Comparison of ENCODE assay signal across 11 cellular contexts in genomic region chr16:85970016-85970711, GRCh38.
"Had no signal": no experiment of that assay in that cellular context is flagged by ENCODE, and none has a peak within 500 bp of the region (broad histone marks: within the 10 kb centered on the region; RNA-seq: fewer than 3 reads in every experiment).

No MANE protein-coding gene starts in this region.

- H3K27ac ChIP-seq: ascending aorta, epithelial cell of prostate, sigmoid colon, tibial nerve had no signal

- H3K4me3 Mint-ChIP-seq: activated CD4-positive, alpha-beta memory T cell treated with anti-CD3 and anti-CD28 coated beads, Interleukin-2, amount 10 ng/mL, durations not matched to agents 7 days and 5 days; activated T-helper 1 cell treated with anti-CD3 and anti-CD28 coated beads, Interleukin-12 subunit alpha, Interleukin-12 subunit beta, Interleukin-2, Interleukin-4 antibody, amounts not matched to agents 30 ng/mL and 10 ng/mL and 1 ng/mL, durations not matched to agents 14 hours and 24 hours and 36 hours; immature natural killer cell; nephron progenitor cell had no signal

- H3K36me3 Mint-ChIP-seq: immature natural killer cell had no signal

- H3K9me3 Mint-ChIP-seq: immature natural killer cell had no signal

- H3K4me3 ChIP-seq: ascending aorta, sigmoid colon, tibial nerve had no signal

- H3K4me1 ChIP-seq: ascending aorta, sigmoid colon had no signal

- H3K36me3 ChIP-seq: ascending aorta, sigmoid colon, tibial nerve had no signal

- H3K27me3 ChIP-seq: ascending aorta, tibial nerve had no signal

- DNase-seq: activated CD4-positive, alpha-beta memory T cell treated with anti-CD3 and anti-CD28 coated beads, Interleukin-2, amount 10 ng/mL, durations not matched to agents 7 days and 5 days; activated CD4-positive, CD25-positive, alpha-beta regulatory T cell treated with anti-CD3 and anti-CD28 coated beads, Interleukin-2, amount 50 U/mL, for 72 hours; head of caudate nucleus; immature natural killer cell; nephron progenitor cell; sigmoid colon; stimulated activated CD4-positive, alpha-beta T cell treated with anti-CD3 and anti-CD28 coated beads, Interleukin-1b, Interleukin-23, amount 100 ng/mL, for 48 hours had no signal

- H3K27ac Mint-ChIP-seq: activated CD4-positive, alpha-beta memory T cell treated with anti-CD3 and anti-CD28 coated beads, Interleukin-2, amount 10 ng/mL, durations not matched to agents 7 days and 5 days; nephron progenitor cell had no signal

- H3K9me3 ChIP-seq: ascending aorta, sigmoid colon, tibial nerve had no signal

- H3K4me1 Mint-ChIP-seq: activated CD4-positive, alpha-beta memory T cell treated with anti-CD3 and anti-CD28 coated beads, Interleukin-2, amount 10 ng/mL, durations not matched to agents 7 days and 5 days had no signal
